Comparison of ENCODE assay signal across 24 cellular contexts in the genomic region with DNA sequence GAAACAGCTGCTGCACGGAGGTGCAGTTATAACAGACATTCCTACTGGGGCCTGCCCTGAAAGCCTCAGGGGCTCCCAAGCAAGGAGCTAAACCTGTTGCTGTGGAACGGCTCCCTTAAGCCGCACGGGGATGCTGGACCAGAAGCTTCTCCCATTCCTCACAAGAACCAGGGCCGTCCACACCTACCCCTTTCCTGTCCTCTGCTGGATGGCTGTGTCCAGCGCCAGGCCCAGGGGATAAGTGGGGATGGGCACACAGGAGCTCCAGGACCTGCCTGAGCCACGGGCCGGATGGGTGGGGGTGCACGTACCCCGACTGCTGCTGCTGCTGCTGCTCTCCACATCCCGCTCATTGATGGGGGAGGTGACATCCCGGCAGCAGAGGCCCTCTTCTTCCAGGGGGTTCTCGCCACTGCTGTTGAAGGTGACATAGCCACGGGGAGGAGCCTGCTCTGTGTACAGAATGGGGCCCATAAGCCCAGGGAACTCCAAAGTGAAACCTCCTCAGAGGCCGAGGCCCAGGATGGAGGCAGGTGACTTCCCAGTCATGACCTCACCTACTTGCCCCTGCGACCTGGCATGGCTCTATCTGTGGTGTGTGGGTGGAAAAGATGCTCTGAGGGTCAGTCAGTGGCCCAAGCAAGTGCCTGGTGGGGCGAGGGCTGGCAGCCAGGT. TPM values are rescaled to one million over a fixed set of nuclear protein-coding genes. Genes with fewer than 3 reads are reported as not detected.
DNase-seq lines count a peak whose midpoint lies in the region; ATAC-seq and TF ChIP-seq lines count a peak whose summit lies in the region.
"Had no signal": no experiment of that assay in that cellular context is flagged by ENCODE, and none has a peak within 500 bp of the region (broad histone marks: within the 10 kb centered on the region; RNA-seq: fewer than 3 reads in every experiment).

No MANE protein-coding gene starts in this region.

- H2BK15ac ChIP-seq in mesenchymal stem cell (ENCODE audit: low read depth, poor library complexity, severe bottlenecking): no peak overlapping the region

- no peaks in the 10 kb centered on the region for H4K20me1 ChIP-seq in SK-N-SH (ENCODE audit: insufficient read depth)

- ATAC-seq in GM19035 (IDR thresholded peaks at IDR 0.05; ENCODE audit: unreplicated experiment) (no peak), HG02642 (IDR thresholded peaks at IDR 0.05; ENCODE audit: poor library complexity, unreplicated experiment) (no peak)
- ATAC-seq: activated CD8-positive, alpha-beta T cell treated with anti-CD3 and anti-CD28 coated beads for 36 hours had no signal

- no peak overlapping the region for H2BK12ac ChIP-seq in mesenchymal stem cell (ENCODE audit: low read length in 2 of 2)

- H3K4me1 ChIP-seq in right atrium auricular region (peaks cover 0 to under 1% of the 10 kb centered on the region in 2 donors), esophagus (ENCODE audit: control insufficient read depth in 2 of 2, insufficient read depth in 2 of 2, low read length in 1 of 2) (no peaks in the 10 kb centered on the region), mesenchymal stem cell (ENCODE audit: control insufficient read depth, insufficient read depth, low read depth, low read length) (peaks cover 13% of the 10 kb centered on the region), SK-N-SH (ENCODE audit: control insufficient read depth in 1 of 2, insufficient read depth in 2 of 2, low read depth in 1 of 2, low read length in 1 of 2) (no peaks in the 10 kb centered on the region)
- H3K4me1 ChIP-seq: BE2C had no signal

- no peak overlapping the region for H3K4me2 ChIP-seq in mesenchymal stem cell (ENCODE audit: low read length, poor library complexity, severe bottlenecking)
- no peak overlapping the region for H3K4me2 ChIP-seq in SK-N-SH
- H3K4me2 ChIP-seq: smooth muscle cell had no signal

- no peak overlapping the region for H2AK5ac ChIP-seq in mesenchymal stem cell (ENCODE audit: low read length, severe bottlenecking)

- CTCF ChIA-PET in SK-N-SH (lab: Yijun Ruan, JAX): no interaction called here

- POLR2A ChIA-PET in SK-N-SH (lab: Yijun Ruan, JAX): no interaction called here

- H3K36me3 ChIP-seq in right atrium auricular region (peaks cover 79% of the 10 kb centered on the region), esophagus (ENCODE audit: control insufficient read depth in 2 of 2, insufficient read depth in 2 of 2, low read length in 1 of 2) (peaks cover 5 to 55% of the 10 kb centered on the region in 2 donors), mesenchymal stem cell (ENCODE audit: control insufficient read depth in 1 of 2, insufficient read depth in 2 of 2, low read depth in 1 of 2, low read length in 2 of 2) (peaks cover 80 to 82% of the 10 kb centered on the region in 2 experiments), SK-N-SH (replicated peaks in 1 of 2; ENCODE audit: control insufficient read depth in 1 of 2, insufficient read depth in 2 of 2, low read length in 1 of 2) (peaks cover 11 to 76% of the 10 kb centered on the region in 2 experiments)

- H3K4ac ChIP-seq in mesenchymal stem cell (ENCODE audit: low read depth in 1 of 2, low read length in 2 of 2): no peak overlapping the region

- intact Hi-C loops in cardiac septum (cut with DNase I): no loop called here

- H2AFZ ChIP-seq in mesenchymal stem cell (ENCODE audit: low read depth, low read length) (no peak overlapping the region), SK-N-SH (ENCODE audit: low read depth) (no peak overlapping the region)

- no peak overlapping the region for H3K9ac ChIP-seq in mesenchymal stem cell (ENCODE audit: low read length)
- H3K9ac ChIP-seq in SK-N-SH: no peak overlapping the region

- no peak for TF ChIP-seq RAD21 in SK-N-SH (IDR thresholded peaks at IDR 0.05; ENCODE audit: low read length)

- H3K4me3 ChIP-seq in right atrium auricular region (no peak overlapping the region), esophagus (ENCODE audit: low read depth in 1 of 2, low read length in 2 of 2) (no peak overlapping the region), mesenchymal stem cell (ENCODE audit: insufficient read depth in 1 of 2, low read depth in 1 of 2, low read length in 2 of 2) (no peak overlapping the region), SK-N-SH (ENCODE audit: low read depth in 2 of 2, low read length in 1 of 2) (no peak overlapping the region)
- H3K4me3 ChIP-seq: smooth muscle cell, tibial artery had no signal

- H3K9me3 ChIP-seq in right atrium auricular region (no peaks in the 10 kb centered on the region), esophagus (ENCODE audit: control insufficient read depth in 2 of 2, insufficient read depth in 1 of 2, low read depth in 1 of 2, low read length in 1 of 2) (no peaks in the 10 kb centered on the region), mesenchymal stem cell (ENCODE audit: control insufficient read depth, low read length) (no peaks in the 10 kb centered on the region), SK-N-SH (no peaks in the 10 kb centered on the region)
- H3K9me3 ChIP-seq: BE2C, tibial artery had no signal

- DNase-seq in cardiac septum (ENCODE audit: low spot score) (peak; percentile 68), right atrium auricular region (ENCODE audit: low spot score) (no peak), mesenchymal stem cell (no peak), SK-N-SH (no peak)
- DNase-seq in NK-92 treated with Interleukin-12 subunit alpha and Interleukin-12 subunit beta, amount 100 ng/mL, for 24 hours (lab: John Stamatoyannopoulos, UW): no peak
- DNase-seq: activated CD4-positive, CD25-positive, alpha-beta regulatory T cell treated with anti-CD3 and anti-CD28 coated beads, Interleukin-2, amount 50 U/mL, for 72 hours; activated CD8-positive, alpha-beta T cell treated with anti-CD3 and anti-CD28 coated beads for 36 hours; activated effector memory CD4-positive, alpha-beta T cell treated with anti-CD3 and anti-CD28 coated beads, Interleukin-2, amount 50 U/mL, for 16 hours; BE2C; DMS153; glutamatergic neuron; kidney glomerular epithelial cell; NCI-H1417 treated with DMSO at 0.1 percent for 48 hours; NCI-H2081 treated with DMSO at 0.1 percent for 48 hours; NCI-H345; NCI-H748 treated with DMSO at 0.1 percent for 48 hours; stimulated activated CD4-positive, alpha-beta T cell treated with anti-CD3 and anti-CD28 coated beads, Interleukin-1b, Interleukin-23, amount 100 ng/mL, for 48 hours; stimulated activated CD8-positive, alpha-beta memory T cell treated with anti-CD3 and anti-CD28 coated beads, Interleukin-4, amount 100 ng/mL, for 48 hours; tibial artery had no signal

- H3K14ac ChIP-seq in mesenchymal stem cell (ENCODE audit: low read length in 2 of 2): no peak overlapping the region

- H3K18ac ChIP-seq in mesenchymal stem cell (ENCODE audit: low read depth in 1 of 2, low read length in 2 of 2): no peak overlapping the region

- H4K91ac ChIP-seq in mesenchymal stem cell (ENCODE audit: low read length): no peak overlapping the region

- no peak overlapping the region for H2BK120ac ChIP-seq in mesenchymal stem cell (ENCODE audit: low read depth, low read length)

- H3K27me3 ChIP-seq in right atrium auricular region: no peaks in the 10 kb centered on the region
- H3K27me3 ChIP-seq in esophagus (ENCODE audit: control insufficient read depth in 1 of 2, insufficient read depth in 2 of 2, low read length in 2 of 2): no peaks in the 10 kb centered on the region
- H3K27me3 ChIP-seq in mesenchymal stem cell (ENCODE audit: control insufficient read depth in 1 of 2, insufficient read depth in 1 of 2, low read length in 2 of 2): no peaks in the 10 kb centered on the region
- H3K27me3 ChIP-seq in SK-N-SH (ENCODE audit: insufficient read depth): no peaks in the 10 kb centered on the region
- H3K27me3 ChIP-seq: BE2C, tibial artery had no signal

- peaks cover 2% of the 10 kb centered on the region for H3F3A ChIP-seq in SK-N-SH (replicated peaks; ENCODE audit: insufficient read depth)

- no peak for TF ChIP-seq CTCF in right atrium auricular region (IDR thresholded peaks at IDR 0.05)
- TF ChIP-seq CTCF in SK-N-SH (IDR thresholded peaks at IDR 0.05): no peak

- H3K79me1 ChIP-seq in mesenchymal stem cell (replicated peaks; ENCODE audit: low read length, poor library complexity, severe bottlenecking): peaks cover 22% of the 10 kb centered on the region

- H3K79me2 ChIP-seq in SK-N-SH (ENCODE audit: insufficient read depth): peaks cover 5% of the 10 kb centered on the region

- TF ChIP-seq EP300 in SK-N-SH (IDR thresholded peaks at IDR 0.05; ENCODE audit: borderline replicate concordance in 1 of 2, low read depth in 1 of 2, low read length in 1 of 2): no peak

- H3K27ac ChIP-seq in right atrium auricular region (no peak overlapping the region), esophagus (ENCODE audit: low read depth in 2 of 2, low read length in 1 of 2) (peak overlapping the region; percentile 18 to 37), mesenchymal stem cell (ENCODE audit: low read length, poor library complexity, severe bottlenecking) (peak overlapping the region; percentile 34), SK-N-SH (ENCODE audit: low read depth in 2 of 2, low read length in 1 of 2) (no peak overlapping the region)
- H3K27ac ChIP-seq: tibial artery had no signal

- no peak overlapping the region for H2BK5ac ChIP-seq in mesenchymal stem cell (ENCODE audit: low read depth, low read length, poor library complexity, severe bottlenecking)

- WGBS in esophagus, 2 donors: 77% methylated on average over 17 of the region's 17 CpGs
- WGBS in mesenchymal stem cell: 93% methylated on average over 17 of the region's 17 CpGs
- 92% methylated on average over 4 of the region's 17 CpGs for WGBS in SK-N-SH (ENCODE audit: low lambda C conversion rate)

- H4K8ac ChIP-seq in mesenchymal stem cell (ENCODE audit: low read length): no peak overlapping the region

- no peaks in the 10 kb centered on the region for H3K9me2 ChIP-seq in SK-N-SH

- H3K23ac ChIP-seq in mesenchymal stem cell (ENCODE audit: low read length in 2 of 2): no peak overlapping the region

RNA-seq across cellular contexts. Expression of gene NUDT16L1, which starts 8.6 kb away (rescaled TPM):
- total RNA-seq in cardiac septum: 43.7 TPM
- total RNA-seq in right atrium auricular region: 10 to 100 TPM; 25.5 to 61.5 TPM
- polyA plus RNA-seq in esophagus: 10 to 100 TPM; 18.5 to 29.3 TPM
- polyA plus RNA-seq in mesenchymal stem cell (2013, experiment 1 of 2): 14.8 TPM
- polyA plus RNA-seq in mesenchymal stem cell (2013, experiment 2 of 2): 16.2 TPM
- polyA plus RNA-seq in SK-N-SH (2012; rRNA removed): 45.8 and 45.9 TPM in 2 replicates
- 28.8 and 35.6 TPM in 2 replicates for polyA plus RNA-seq in SK-N-SH (2012; cell fraction: cytosol; rRNA removed)
- polyA plus RNA-seq in SK-N-SH (2012; cell fraction: nucleus; rRNA removed): 52.3 and 65.9 TPM in 2 replicates

RNA-seq across cellular contexts. Expression of gene ANKS3, which starts 32.1 kb away (rescaled TPM):
- total RNA-seq in cardiac septum (9.9 TPM), right atrium auricular region (10 to 100 TPM in 1 of 2 donors, 1 to 10 TPM in 1; 6.7 to 13.5 TPM)
- polyA plus RNA-seq in esophagus (10 to 100 TPM in 1 of 2 donors, 1 to 10 TPM in 1; 9.3 to 26.8 TPM), SK-N-SH (2012; rRNA removed) (42.2 and 43.9 TPM in 2 replicates)
- polyA plus RNA-seq in mesenchymal stem cell (2013, experiment 1 of 2): 6.9 TPM
- 6.4 TPM for polyA plus RNA-seq in mesenchymal stem cell (2013, experiment 2 of 2)
- 15.6 and 21.8 TPM in 2 replicates for polyA plus RNA-seq in SK-N-SH (2012; cell fraction: cytosol; rRNA removed)
- polyA plus RNA-seq in SK-N-SH (2012; cell fraction: nucleus; rRNA removed): 145 and 161 TPM in 2 replicates

RNA-seq across cellular contexts. Expression of gene DNAAF8, which starts 32.4 kb away (rescaled TPM):
- 0.65 TPM for total RNA-seq in cardiac septum
- under 1 TPM; 0.39 to 0.44 TPM for total RNA-seq in right atrium auricular region
- polyA plus RNA-seq in esophagus: under 1 TPM; 0.39 to 0.81 TPM
- 1.1 TPM for polyA plus RNA-seq in mesenchymal stem cell (2013, experiment 1 of 2)
- 1.2 TPM for polyA plus RNA-seq in mesenchymal stem cell (2013, experiment 2 of 2)
- polyA plus RNA-seq in SK-N-SH (2012; rRNA removed): 2.4 and 3.1 TPM in 2 replicates
- 1.7 and 2.1 TPM in 2 replicates for polyA plus RNA-seq in SK-N-SH (2012; cell fraction: cytosol; rRNA removed)
- polyA plus RNA-seq in SK-N-SH (2012; cell fraction: nucleus; rRNA removed): 2.5 and 3.1 TPM in 2 replicates
- total RNA-seq: G401, smooth muscle cell had no signal

Comparison
In these comparisons a context has a peak if more than half of its experiments do, and no peak if none do; other contexts are left out.
1. H3K27ac ChIP-seq: peak in esophagus (2 of 2) and mesenchymal stem cell (single experiment); none in right atrium auricular region (0 of 2) and SK-N-SH (0 of 2).